In genomic region chr2:182165196-182165595, GRCh38 we compare ENCODE assay signal across 16 cellular contexts.
DNase-seq lines count a peak whose midpoint lies in the region; FAIRE-seq and TF ChIP-seq lines count a peak whose summit lies in the region.
"Had no signal": no experiment of that assay in that cellular context is flagged by ENCODE, and none has a peak within 500 bp of the region (broad histone marks: within the 10 kb centered on the region; RNA-seq: fewer than 3 reads in every experiment).

No MANE protein-coding gene starts in this region.

- H3K4me3 ChIP-seq in bronchial epithelial cell (ENCODE audit: low read depth, low read length) (no peak overlapping the region), tibial artery (no peak overlapping the region), stomach (no peak overlapping the region)
- H3K4me3 ChIP-seq: BLaER1 treated with 17β-estradiol and CSF1 and Interleukin-3, amounts not matched to agents 10 nM and 100 nM; SJSA1 had no signal

- 65 to 81% (median 72%) methylated on average over 2 of the region's 2 CpGs for WGBS in stomach, 5 donors

- TF ChIP-seq POLR2A in stomach (IDR thresholded peaks at IDR 0.05) = no peak

- peak overlapping the region; percentile 37 to 45 for H3K27ac ChIP-seq in tibial artery
- no peak overlapping the region for H3K27ac ChIP-seq in stomach
- H3K27ac ChIP-seq: BLaER1 treated with 17β-estradiol and CSF1 and Interleukin-3, amounts not matched to agents 10 nM and 100 nM; SJSA1 had no signal

- intact Hi-C loops in tibial artery (cut with DNase I; ENCODE audit: low total_unique reads) (no loop called here), stomach (cut with DNase I; ENCODE audit: low total_unique reads) (no loop called here)

- H3K9me3 ChIP-seq in tibial artery = no peaks in the 10 kb centered on the region
- no peaks in the 10 kb centered on the region for H3K9me3 ChIP-seq in stomach
- H3K9me3 ChIP-seq: BLaER1 treated with 17β-estradiol and CSF1 and Interleukin-3, amounts not matched to agents 10 nM and 100 nM; SJSA1 had no signal

- no peak for FAIRE-seq in bronchial epithelial cell (lab: Jason Lieb, UNC)
- FAIRE-seq: GM12891, GM19239 had no signal

- H3K27me3 ChIP-seq in bronchial epithelial cell (ENCODE audit: control insufficient read depth, insufficient read depth, low read length) = no peaks in the 10 kb centered on the region
- no peaks in the 10 kb centered on the region for H3K27me3 ChIP-seq in tibial artery
- no peaks in the 10 kb centered on the region for H3K27me3 ChIP-seq in stomach
- H3K27me3 ChIP-seq: BLaER1 treated with 17β-estradiol and CSF1 and Interleukin-3, amounts not matched to agents 10 nM and 100 nM had no signal

- DNase-seq in HT1080 (ENCODE audit: low read depth) (peak; percentile 22), bronchial epithelial cell (ENCODE audit: low read depth) (peak; percentile 46), foreskin melanocyte (peak; percentile 10), tibial artery (no peak), NCI-H2081 (lab: John Stamatoyannopoulos, UW) (no peak), stomach (no peak), C1 segment of cervical spinal cord (lab: John Stamatoyannopoulos, UW) (no peak)
- DNase-seq: CD8-positive, alpha-beta memory T cell; NCI-H1105 treated with DMSO at 0.1 percent for 48 hours; NCI-H187 treated with DMSO at 0.1 percent for 48 hours; NCI-H226; NCI-H524 treated with DMSO at 0.1 percent for 48 hours had no signal

- no peak for TF ChIP-seq CTCF in bronchial epithelial cell (IDR thresholded peaks at IDR 0.05; ENCODE audit: insufficient read depth, low read length, severe bottlenecking)
- TF ChIP-seq CTCF in tibial artery (IDR thresholded peaks at IDR 0.05) = no peak
- no peak for TF ChIP-seq CTCF in stomach (IDR thresholded peaks at IDR 0.05)

- H3K36me3 ChIP-seq in bronchial epithelial cell (ENCODE audit: control insufficient read depth, insufficient read depth, low read length) (no peaks in the 10 kb centered on the region), tibial artery (no peaks in the 10 kb centered on the region), stomach (no peaks in the 10 kb centered on the region)
- H3K36me3 ChIP-seq: BLaER1 treated with 17β-estradiol and CSF1 and Interleukin-3, amounts not matched to agents 10 nM and 100 nM; SJSA1 had no signal

- no peak for TF ChIP-seq EP300 in stomach (IDR thresholded peaks at IDR 0.05)

- H3K4me1 ChIP-seq in tibial artery (peaks cover 0 to 43% (median 9%) of the 10 kb centered on the region in 4 donors), stomach (no peaks in the 10 kb centered on the region)
- H3K4me1 ChIP-seq: SJSA1 had no signal

Comparison
In these comparisons a context has a peak if more than half of its experiments do, and no peak if none do; other contexts are left out.
1. DNase-seq: peak in HT1080 (single experiment), bronchial epithelial cell (single experiment) and foreskin melanocyte (single experiment); none in tibial artery (0 of 2), NCI-H2081 (0 of 2), stomach (single experiment) and C1 segment of cervical spinal cord (0 of 14).
2. H3K27ac ChIP-seq: peak in tibial artery (2 of 2); none in stomach (0 of 5).